Comparison of ENCODE assay signal across 21 cellular contexts in the genomic region with DNA sequence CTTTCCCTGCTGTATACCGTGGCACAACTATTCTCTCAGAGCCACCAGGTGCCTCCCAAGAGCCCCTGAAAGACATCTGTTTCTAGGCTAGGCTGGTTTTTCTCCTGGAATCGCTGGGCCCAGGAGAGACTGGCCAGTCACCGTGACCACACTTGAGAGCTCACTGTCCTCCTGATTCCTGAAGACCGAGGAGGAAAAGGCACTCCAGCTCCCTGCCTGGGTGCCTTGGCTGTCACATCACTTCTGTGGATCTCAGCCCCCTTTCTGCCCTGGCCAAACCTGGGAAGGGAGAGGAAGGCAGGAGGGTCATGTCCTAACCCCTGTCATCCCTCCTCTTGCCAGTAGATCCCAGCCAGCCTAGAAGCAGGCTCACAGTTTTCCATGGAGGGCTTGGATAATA. TPM values are rescaled to one million over a fixed set of nuclear protein-coding genes. Genes with fewer than 3 reads are reported as not detected.
DNase-seq lines count a peak whose midpoint lies in the region; ATAC-seq and TF ChIP-seq lines count a peak whose summit lies in the region.
"Had no signal": no experiment of that assay in that cellular context is flagged by ENCODE, and none has a peak within 500 bp of the region (broad histone marks: within the 10 kb centered on the region; RNA-seq: fewer than 3 reads in every experiment).

No MANE protein-coding gene starts in this region.

- no peak for TF ChIP-seq EP300 in ovary (IDR thresholded peaks at IDR 0.05)

- no peaks in the 10 kb centered on the region for H3K36me3 Mint-ChIP-seq in progenitor cell of endocrine pancreas (ENCODE audit: insufficient read depth)

- H3K27ac ChIP-seq in lower lobe of right lung (peak overlapping the region; percentile 46), ovary (peak overlapping the region; percentile 17 to 81), uterus (peak overlapping the region; percentile 80 to 81)
- H3K27ac ChIP-seq: 22Rv1 had no signal

- H3K9me3 ChIP-seq in lower lobe of right lung (no peaks in the 10 kb centered on the region), ovary (no peaks in the 10 kb centered on the region), uterus (no peaks in the 10 kb centered on the region)

- H3K4me1 ChIP-seq in lower lobe of right lung (peaks cover 4% of the 10 kb centered on the region), ovary (ENCODE audit: insufficient read depth) (peaks cover 8% of the 10 kb centered on the region), uterus (peaks cover 0 to 4% of the 10 kb centered on the region in 2 donors)

- WGBS in ovary, 3 donors = 47 to 59% (median 56%) methylated on average over 4 of the region's 4 CpGs

- no peak for TF ChIP-seq POLR2A in ovary (IDR thresholded peaks at IDR 0.05)
- TF ChIP-seq POLR2A in uterus (IDR thresholded peaks at IDR 0.05) = no peak

- no peaks in the 10 kb centered on the region for H3K36me3 ChIP-seq in lower lobe of right lung
- H3K36me3 ChIP-seq in ovary = no peaks in the 10 kb centered on the region
- H3K36me3 ChIP-seq in uterus = no peaks in the 10 kb centered on the region

- no peak overlapping the region for H3K4me3 Mint-ChIP-seq in progenitor cell of endocrine pancreas (ENCODE audit: low read depth)

- H3K4me1 Mint-ChIP-seq in progenitor cell of endocrine pancreas (ENCODE audit: low read depth) = no peaks in the 10 kb centered on the region

- H3K27me3 Mint-ChIP-seq in progenitor cell of endocrine pancreas = no peaks in the 10 kb centered on the region

- DNase-seq in DMS 273 (lab: John Stamatoyannopoulos, UW; ENCODE audit: unreplicated experiment) (peak; percentile 16), DMS 273 treated with DMSO at 0.1 percent for 48 hours (lab: John Stamatoyannopoulos, UW) (no peak), lower lobe of right lung (no peak), ovary (no peak), uterus (no peak), OCI-M1 (lab: John Stamatoyannopoulos, UW) (no peak), progenitor cell of endocrine pancreas (ENCODE audit: low spot score, unreplicated experiment) (no peak)
- no peak for DNase-seq in effector CD4-positive, alpha-beta T cell
- DNase-seq: ACHN, Calu3, Karpas-422, NCI-H1092, NCI-H1417 treated with DMSO at 0.1 percent for 48 hours, NCI-H1694 treated with DMSO at 0.1 percent for 48 hours, NCI-H2081 treated with DMSO at 0.1 percent for 48 hours, NCI-H524, NCI-H748 treated with DMSO at 0.1 percent for 48 hours, SHP77 had no signal

- H3K27me3 ChIP-seq in lower lobe of right lung (ENCODE audit: low read depth) (no peaks in the 10 kb centered on the region), ovary (no peaks in the 10 kb centered on the region), uterus (no peaks in the 10 kb centered on the region)

- intact Hi-C loops in lower lobe of right lung (cut with DNase I) (no loop called here), ovary (cut with DNase I) (no loop called here), uterus (cut with DNase I; ENCODE audit: low total_unique reads) (no loop called here)

- no peak for ATAC-seq in lower lobe of right lung
- ATAC-seq: HCT116, Panc1 had no signal

- no peak for TF ChIP-seq CTCF in lower lobe of right lung (IDR thresholded peaks at IDR 0.05)
- TF ChIP-seq CTCF in ovary (IDR thresholded peaks at IDR 0.05) = no peak
- TF ChIP-seq CTCF in uterus (IDR thresholded peaks at IDR 0.05) = no peak
- no peak for TF ChIP-seq CTCF in progenitor cell of endocrine pancreas (IDR thresholded peaks at IDR 0.05; ENCODE audit: unreplicated experiment)

- H3K4me3 ChIP-seq in lower lobe of right lung = peak overlapping the region; percentile 42
- H3K4me3 ChIP-seq in ovary = no peak overlapping the region
- no peak overlapping the region for H3K4me3 ChIP-seq in uterus

- no peak overlapping the region for H3K27ac Mint-ChIP-seq in progenitor cell of endocrine pancreas

- H3K9me3 Mint-ChIP-seq in progenitor cell of endocrine pancreas (ENCODE audit: low read depth) = peaks cover 5% of the 10 kb centered on the region

RNA-seq across cellular contexts. Expression of a gene that starts 54.7 kb away (rescaled TPM):
- total RNA-seq in lower lobe of right lung (25.7 TPM), ovary (10 to 100 TPM; 14.4 to 35.1 (median 32.0) TPM), uterus (10 to 100 TPM in 3 of 4 donors, 1 to 10 TPM in 1; 8.2 to 40.9 (median 17.9) TPM), progenitor cell of endocrine pancreas (38.6 and 38.9 TPM in 2 replicates)
- polyA plus RNA-seq in ovary = 10 to 100 TPM; 29.7 to 30.9 TPM
